Comparison of ENCODE assay signal across 13 cellular contexts in the genomic region with DNA sequence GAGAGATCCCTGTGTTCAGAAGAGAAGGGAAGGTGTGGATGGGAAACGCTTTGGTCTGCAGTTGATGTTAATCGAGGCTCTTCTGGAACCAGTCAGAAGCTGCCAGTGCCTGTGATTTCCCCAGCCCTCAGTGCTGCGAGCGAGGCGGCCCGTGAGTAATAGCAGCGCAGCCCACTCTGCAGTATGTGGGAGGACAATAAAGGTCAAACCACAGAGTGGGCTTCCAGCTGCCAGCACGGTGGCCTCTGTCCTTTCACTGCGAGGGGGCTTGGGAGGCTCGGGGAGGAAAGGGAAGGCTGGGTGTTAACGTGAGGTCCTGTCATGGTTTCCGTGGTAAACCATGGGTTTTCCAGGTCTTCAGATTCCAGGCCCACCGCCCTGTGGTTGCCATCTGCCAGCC. TPM values are rescaled to one million over a fixed set of nuclear protein-coding genes. Genes with fewer than 3 reads are reported as not detected.
DNase-seq lines count a peak whose midpoint lies in the region; FAIRE-seq and TF ChIP-seq lines count a peak whose summit lies in the region.
"Had no signal": no experiment of that assay in that cellular context is flagged by ENCODE, and none has a peak within 500 bp of the region (broad histone marks: within the 10 kb centered on the region; RNA-seq: fewer than 3 reads in every experiment).

No MANE protein-coding gene starts in this region.

- no peak for TF ChIP-seq CTCF in esophagus muscularis mucosa (IDR thresholded peaks at IDR 0.05)

- H3K9me3 ChIP-seq in esophagus muscularis mucosa = no peaks in the 10 kb centered on the region

- peaks cover 0 to 16% (median 0%) of the 10 kb centered on the region in 4 donors for H3K27me3 ChIP-seq in esophagus muscularis mucosa

- intact Hi-C loops in esophagus muscularis mucosa (cut with DNase I) = no loop called here

- TF ChIP-seq EP300 in esophagus muscularis mucosa (IDR thresholded peaks at IDR 0.05) = no peak

- TF ChIP-seq POLR2A in GM12891 (IDR thresholded peaks at IDR 0.05; ENCODE audit: low read depth, low read length) (no peak), esophagus muscularis mucosa (IDR thresholded peaks at IDR 0.05; ENCODE audit: low read depth) (no peak)

- peaks cover 0 to 8% (median 3%) of the 10 kb centered on the region in 4 donors for H3K4me1 ChIP-seq in esophagus muscularis mucosa

- DNase-seq in activated effector memory CD4-positive, alpha-beta T cell treated with anti-CD3 and anti-CD28 coated beads, Interleukin-2, amount 50 U/mL, for 16 hours = peak; percentile 80
- no peak for DNase-seq in activated effector memory CD4-positive, alpha-beta T cell treated with Interleukin-2 at 50 U/mL for 16 hours
- DNase-seq in activated CD8-positive, alpha-beta memory T cell treated with anti-CD3 and anti-CD28 coated beads, Interleukin-2, amount 50 U/mL, for 48 hours = peak; percentile 81
- DNase-seq in left kidney (ENCODE audit: low read depth, low spot score) = peak; percentile 88
- DNase-seq in stimulated activated CD8-positive, alpha-beta memory T cell treated with anti-CD3 and anti-CD28 coated beads, Interleukin-7, amount 100 ng/mL, for 4 hours (ENCODE audit: low read depth in 2 of 2) = peak; percentile 62 to 71
- no peak for DNase-seq in GM12891 (ENCODE audit: insufficient read length, low spot score)
- DNase-seq in DMS 273 (lab: John Stamatoyannopoulos, UW; ENCODE audit: unreplicated experiment) = no peak
- DNase-seq in esophagus muscularis mucosa (ENCODE audit: extremely low spot score) = no peak
- DNase-seq: cerebellar nuclear complex, DND-41, GM23248 had no signal

- no peak overlapping the region for H3K4me3 ChIP-seq in esophagus muscularis mucosa
- H3K4me3 ChIP-seq: GM23248 had no signal

- no peaks in the 10 kb centered on the region for H3K36me3 ChIP-seq in esophagus muscularis mucosa

- 81% methylated on average over 13 of the region's 13 CpGs for WGBS in esophagus muscularis mucosa

- no peak for FAIRE-seq in GM12891 (lab: Jason Lieb, UNC)

- H3K27ac ChIP-seq in esophagus muscularis mucosa (replicated peaks in 1 of 4) = no peak overlapping the region
- H3K27ac ChIP-seq: GM23248 had no signal

TF ChIP-seq in GM12891, 5 proteins besides CTCF, POLR2A, EP300 and RAD21:
- TF ChIP-seq POLR2AphosphoS5 (IDR thresholded peaks at IDR 0.05; ENCODE audit: low read depth, low read length) (no peak), TAF1 (IDR thresholded peaks at IDR 0.05; ENCODE audit: low read depth, low read length) (no peak)

RNA-seq across cellular contexts. Expression of a gene that starts 32.3 kb away (rescaled TPM):
- polyA plus RNA-seq in GM12891 (2012; ENCODE audit: low read depth, missing spikeins) = 2.6 TPM
- 1 to 10 TPM; 1.5 to 3.0 (median 1.9) TPM for total RNA-seq in esophagus muscularis mucosa
- total RNA-seq: fibroblast of lung, GM23248, pulmonary artery endothelial cell had no signal
- polyA plus RNA-seq: fibroblast of lung, GM23248 had no signal

Comparison
In these comparisons a context has a peak if more than half of its experiments do, and no peak if none do; other contexts are left out.
1. DNase-seq: peak in activated effector memory CD4-positive, alpha-beta T cell treated with anti-CD3 and anti-CD28 coated beads, Interleukin-2, amount 50 U/mL, for 16 hours (single experiment), activated CD8-positive, alpha-beta memory T cell treated with anti-CD3 and anti-CD28 coated beads, Interleukin-2, amount 50 U/mL, for 48 hours (single experiment), left kidney (single experiment) and stimulated activated CD8-positive, alpha-beta memory T cell treated with anti-CD3 and anti-CD28 coated beads, Interleukin-7, amount 100 ng/mL, for 4 hours (2 of 2); none in activated effector memory CD4-positive, alpha-beta T cell treated with Interleukin-2 at 50 U/mL for 16 hours (single experiment), GM12891 (single experiment), DMS 273 (single experiment) and esophagus muscularis mucosa (single experiment).